ENCODE assay signal across 13 cellular contexts in the genomic region with DNA sequence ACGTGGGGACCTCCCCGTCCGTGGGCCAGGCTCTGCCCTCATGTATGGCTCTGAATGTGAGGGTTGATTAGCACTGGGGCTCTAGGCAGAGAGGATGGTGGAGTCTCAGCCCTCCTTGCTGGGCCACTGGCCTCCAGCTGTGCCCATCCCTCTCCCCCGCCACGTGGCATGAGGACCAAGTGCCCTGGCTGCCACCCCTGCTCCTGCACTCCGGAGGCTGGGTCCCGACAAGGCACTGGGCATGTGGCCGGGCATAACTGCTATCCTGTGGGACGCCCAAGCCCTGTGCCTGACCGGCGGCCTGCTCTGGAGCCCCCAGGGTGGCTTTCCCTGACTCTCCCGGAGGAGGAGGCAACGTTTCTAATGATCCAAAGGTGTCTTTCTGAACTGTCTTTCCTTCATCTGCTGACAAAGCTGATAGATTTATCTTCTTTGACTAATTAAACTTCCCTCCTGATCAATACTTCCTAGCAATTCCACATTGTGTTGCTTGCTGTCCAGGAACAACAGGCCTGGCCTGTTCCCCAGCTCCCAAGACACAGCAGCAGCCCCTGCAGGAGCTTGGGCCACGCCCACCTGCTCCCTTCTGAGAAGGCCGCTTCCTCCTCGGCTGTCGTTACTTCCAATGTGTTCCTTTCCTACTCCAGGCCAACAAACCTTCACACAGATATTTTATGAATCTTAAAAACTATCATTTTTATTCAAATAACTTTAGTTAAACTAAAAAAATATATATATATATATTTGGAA.
"Had no signal": no experiment of that assay in that cellular context is flagged by ENCODE, and none has a peak within 500 bp of the region (broad histone marks: within the 10 kb centered on the region; RNA-seq: fewer than 3 reads in every experiment).

No MANE protein-coding gene starts in this region.

- FAIRE-seq: astrocyte, islet of Langerhans had no signal

- H3K9me3 ChIP-seq: left lung, psoas muscle, sigmoid colon, spleen had no signal

- DNase-seq: activated CD4-positive, alpha-beta memory T cell treated with anti-CD3 and anti-CD28 coated beads, Interleukin-2, amount 10 ng/mL, durations not matched to agents 7 days and 5 days; activated naive CD4-positive, alpha-beta T cell treated with anti-CD3 and anti-CD28 coated beads, Interleukin-2, amount 50 U/mL, for 16 hours; activated T-cell treated with anti-CD3 and anti-CD28 coated beads, Interleukin-2, amount 50 U/mL, for 24 hours; left lung; natural killer cell; psoas muscle; sigmoid colon; spleen; stimulated activated naive CD8-positive, alpha-beta T cell treated with anti-CD3 and anti-CD28 coated beads, Interleukin-15, amount 100 ng/mL, for 72 hours; T-helper 1 cell; T1000 had no signal

- H3K4me1 ChIP-seq: left lung, psoas muscle, sigmoid colon, spleen had no signal

- H3K27me3 ChIP-seq: left lung had no signal

- H3K27ac ChIP-seq: left lung, psoas muscle, sigmoid colon, spleen had no signal

- H3K4me3 ChIP-seq: left lung, psoas muscle, sigmoid colon, spleen had no signal

- H3K36me3 ChIP-seq: left lung, sigmoid colon, spleen had no signal

- ATAC-seq: natural killer cell; psoas muscle; stimulated activated naive CD8-positive, alpha-beta T cell treated with anti-CD3 and anti-CD28 coated beads, Interleukin-15, amount 100 ng/mL, for 72 hours had no signal
